In the genomic region with DNA sequence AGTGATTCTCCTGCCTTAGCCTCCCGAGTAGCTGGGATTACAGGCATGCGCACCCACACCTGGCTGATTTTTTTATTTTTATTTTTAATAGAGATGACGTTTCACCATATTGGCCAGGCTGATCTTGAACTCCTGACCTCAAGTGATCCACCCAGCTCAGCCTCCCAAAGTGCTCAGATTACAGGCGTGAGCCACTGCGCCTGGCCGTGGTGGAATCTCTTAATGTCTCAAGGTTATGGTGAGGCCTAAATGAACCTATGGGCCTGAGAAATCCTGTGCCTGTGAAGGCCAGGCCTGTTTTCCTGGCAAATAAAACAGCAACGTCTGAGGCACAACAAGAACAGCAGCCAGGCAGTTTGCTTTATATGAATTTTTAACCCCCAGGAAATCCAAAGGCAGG, we compare ENCODE assay signal across 23 cellular contexts.
"Had no signal": no experiment of that assay in that cellular context is flagged by ENCODE, and none has a peak within 500 bp of the region (broad histone marks: within the 10 kb centered on the region; RNA-seq: fewer than 3 reads in every experiment).

No MANE protein-coding gene starts in this region.

- H3K27ac ChIP-seq: coronary artery, right atrium auricular region had no signal

- H3K27me3 ChIP-seq: gastroesophageal sphincter, heart left ventricle, right atrium auricular region, testis had no signal

- H3K36me3 Mint-ChIP-seq: activated naive CD4-positive, alpha-beta T cell treated with anti-CD3 and anti-CD28 coated beads, Interleukin-2, amount 10 ng/mL, durations not matched to agents 7 days and 5 days; memory B cell; naive thymus-derived CD8-positive, alpha-beta T cell had no signal

- H3K36me3 ChIP-seq: gastroesophageal sphincter, heart left ventricle, right atrium auricular region had no signal

- DNase-seq: activated CD4-positive, alpha-beta T cell treated with anti-CD3 and anti-CD28 coated beads, Interleukin-2, amount 10 ng/mL, durations not matched to agents 7 days and 5 days; activated CD8-positive, alpha-beta memory T cell treated with anti-CD3 and anti-CD28 coated beads, Interleukin-2, amount 50 U/mL, for 48 hours; activated CD8-positive, alpha-beta T cell treated with anti-CD3 and anti-CD28 coated beads, Interleukin-2, amount 10 ng/mL, durations not matched to agents 7 days and 5 days; activated effector memory CD4-positive, alpha-beta T cell treated with Interleukin-2 at 50 U/mL for 16 hours; activated naive CD4-positive, alpha-beta T cell treated with anti-CD3 and anti-CD28 coated beads, Interleukin-2, amount 10 ng/mL, durations not matched to agents 7 days and 5 days; activated naive CD8-positive, alpha-beta T cell treated with anti-CD3 and anti-CD28 coated beads, Interleukin-2, amount 50 U/mL, for 24 hours; activated T-cell treated with anti-CD3 and anti-CD28 coated beads, Interleukin-2, amount 50 U/mL, for 48 hours; aorta; kidney glomerular epithelial cell; left ventricle myocardium superior; naive thymus-derived CD8-positive, alpha-beta T cell; nucleus accumbens; SK-N-SH; stimulated activated CD4-positive, alpha-beta T cell treated with anti-CD3 and anti-CD28 coated beads, Interleukin-15, amount 100 ng/mL, for 24 hours; stimulated activated CD4-positive, alpha-beta T cell treated with anti-CD3 and anti-CD28 coated beads, Interleukin-2, amount 100 ng/mL, for 48 hours; testis had no signal

- H3K9me3 ChIP-seq: gastroesophageal sphincter, heart left ventricle, right atrium auricular region, SK-N-SH, testis had no signal

- H3K27ac Mint-ChIP-seq: activated CD4-positive, alpha-beta T cell treated with anti-CD3 and anti-CD28 coated beads, Interleukin-2, amount 10 ng/mL, durations not matched to agents 7 days and 5 days; activated CD8-positive, alpha-beta T cell treated with anti-CD3 and anti-CD28 coated beads, Interleukin-2, amount 10 ng/mL, durations not matched to agents 7 days and 5 days; activated naive CD4-positive, alpha-beta T cell treated with anti-CD3 and anti-CD28 coated beads, Interleukin-2, amount 10 ng/mL, durations not matched to agents 7 days and 5 days; activated naive CD8-positive, alpha-beta T cell treated with anti-CD3 and anti-CD28 coated beads, Interleukin-2, amount 50 U/mL, for 24 hours; memory B cell; naive thymus-derived CD8-positive, alpha-beta T cell; T-helper 2 cell treated with Interferon-gamma antibody and Interleukin-4, amounts not matched to agents 5 μg/mL and 100 μg/mL, for 36 hours had no signal

- H3K4me3 Mint-ChIP-seq: activated CD4-positive, alpha-beta T cell treated with anti-CD3 and anti-CD28 coated beads, Interleukin-2, amount 10 ng/mL, durations not matched to agents 7 days and 5 days; activated CD8-positive, alpha-beta T cell treated with anti-CD3 and anti-CD28 coated beads, Interleukin-2, amount 10 ng/mL, durations not matched to agents 7 days and 5 days; activated naive CD4-positive, alpha-beta T cell treated with anti-CD3 and anti-CD28 coated beads, Interleukin-2, amount 10 ng/mL, durations not matched to agents 7 days and 5 days; activated naive CD8-positive, alpha-beta T cell treated with anti-CD3 and anti-CD28 coated beads, Interleukin-2, amount 50 U/mL, for 24 hours; memory B cell; naive thymus-derived CD8-positive, alpha-beta T cell; T-helper 2 cell treated with Interferon-gamma antibody and Interleukin-4, amounts not matched to agents 5 μg/mL and 100 μg/mL, for 36 hours had no signal

- H3K4me2 ChIP-seq: SK-N-SH had no signal

- H3K27me3 Mint-ChIP-seq: activated CD4-positive, alpha-beta T cell treated with anti-CD3 and anti-CD28 coated beads, Interleukin-2, amount 10 ng/mL, durations not matched to agents 7 days and 5 days; naive thymus-derived CD8-positive, alpha-beta T cell had no signal

- H3K4me3 ChIP-seq: coronary artery, gastroesophageal sphincter, heart left ventricle, right atrium auricular region, skin epidermis, testis had no signal

- H3K9me3 Mint-ChIP-seq: activated CD4-positive, alpha-beta T cell treated with anti-CD3 and anti-CD28 coated beads, Interleukin-2, amount 10 ng/mL, durations not matched to agents 7 days and 5 days; activated naive CD4-positive, alpha-beta T cell treated with anti-CD3 and anti-CD28 coated beads, Interleukin-2, amount 10 ng/mL, durations not matched to agents 7 days and 5 days; activated naive CD8-positive, alpha-beta T cell treated with anti-CD3 and anti-CD28 coated beads, Interleukin-2, amount 50 U/mL, for 24 hours; memory B cell; naive thymus-derived CD8-positive, alpha-beta T cell; T-helper 2 cell treated with Interferon-gamma antibody and Interleukin-4, amounts not matched to agents 5 μg/mL and 100 μg/mL, for 36 hours had no signal

- H3K9ac ChIP-seq: SK-N-SH had no signal

- H3K4me1 Mint-ChIP-seq: activated CD4-positive, alpha-beta T cell treated with anti-CD3 and anti-CD28 coated beads, Interleukin-2, amount 10 ng/mL, durations not matched to agents 7 days and 5 days; activated naive CD4-positive, alpha-beta T cell treated with anti-CD3 and anti-CD28 coated beads, Interleukin-2, amount 10 ng/mL, durations not matched to agents 7 days and 5 days; activated naive CD8-positive, alpha-beta T cell treated with anti-CD3 and anti-CD28 coated beads, Interleukin-2, amount 50 U/mL, for 24 hours; memory B cell; naive thymus-derived CD8-positive, alpha-beta T cell had no signal
